In genomic region chr11:72637198-72637597, GRCh38 we compare ENCODE assay signal across 1 cellular context.
TF ChIP-seq lines count a peak whose summit lies in the region.

No MANE protein-coding gene starts in this region.

TF ChIP-seq in HCT116, 20 proteins besides CTCF, POLR2A, EP300 and RAD21:
- TF ChIP-seq, protein P1, sequence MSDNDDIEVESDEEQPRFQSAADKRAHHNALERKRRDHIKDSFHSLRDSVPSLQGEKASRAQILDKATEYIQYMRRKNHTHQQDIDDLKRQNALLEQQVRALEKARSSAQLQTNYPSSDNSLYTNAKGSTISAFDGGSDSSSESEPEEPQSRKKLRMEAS (IDR thresholded peaks at IDR 0.05) = peak; percentile 77
- TF ChIP-seq TCF7L2 (IDR thresholded peaks at IDR 0.05; ENCODE audit: borderline replicate concordance, extremely low read depth, insufficient read depth, insufficient read length) = no peak
